12 cellular contexts compared by ENCODE assay signal in the genomic region with DNA sequence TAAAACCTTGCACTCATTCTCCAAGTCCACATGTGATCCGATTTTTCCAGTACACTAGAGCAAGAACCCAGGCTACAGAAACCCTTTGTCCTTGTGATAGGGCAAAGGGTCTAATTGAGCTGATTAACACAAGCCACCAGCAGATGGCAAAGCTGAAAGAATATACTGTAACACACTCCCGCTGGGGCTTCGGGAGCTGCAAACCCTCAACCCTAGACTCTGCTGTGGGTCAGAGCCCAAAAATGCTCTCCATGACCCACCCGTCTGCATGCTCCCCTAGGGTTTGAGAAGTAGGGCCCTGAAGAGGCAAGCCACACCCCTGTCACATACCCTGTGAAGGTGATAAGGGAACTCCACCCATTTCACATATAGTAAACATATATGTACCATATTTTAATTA. TPM values are rescaled to one million over a fixed set of nuclear protein-coding genes. Genes with fewer than 3 reads are reported as not detected.
A peak's percentile ranks its signal among the peaks of the same experiment; 100 is the strongest.
DNase-seq lines count a peak whose midpoint lies in the region; ATAC-seq and TF ChIP-seq lines count a peak whose summit lies in the region.
"Had no signal": no experiment of that assay in that cellular context is flagged by ENCODE, and none has a peak within 500 bp of the region (broad histone marks: within the 10 kb centered on the region; RNA-seq: fewer than 3 reads in every experiment).

No MANE protein-coding gene starts in this region.

- ATAC-seq in CD8-positive, alpha-beta T cell, result no peak
- no peak for ATAC-seq in HG03439 (IDR thresholded peaks at IDR 0.05; ENCODE audit: unreplicated experiment)
- ATAC-seq: body of pancreas had no signal

- peak overlapping the region; percentile 9 for H3K27ac Mint-ChIP-seq in CD8-positive, alpha-beta T cell
- H3K27ac Mint-ChIP-seq in immature natural killer cell (peak overlapping the region in 5 of 6 donors; percentile 31 to 77 (median 64)), osteocyte (ENCODE audit: unreplicated experiment) (no peak overlapping the region)
- H3K27ac Mint-ChIP-seq: activated CD4-positive, alpha-beta memory T cell treated with anti-CD3 and anti-CD28 coated beads, Interleukin-2, amount 10 ng/mL, durations not matched to agents 7 days and 5 days had no signal

- H3K27me3 Mint-ChIP-seq in CD8-positive, alpha-beta T cell (ENCODE audit: low read depth), result no peaks in the 10 kb centered on the region
- H3K27me3 Mint-ChIP-seq in immature natural killer cell (ENCODE audit: low read depth in 3 of 3), result no peaks in the 10 kb centered on the region
- H3K27me3 Mint-ChIP-seq in osteocyte (ENCODE audit: unreplicated experiment), result no peaks in the 10 kb centered on the region
- H3K27me3 Mint-ChIP-seq: activated CD4-positive, alpha-beta memory T cell treated with anti-CD3 and anti-CD28 coated beads, Interleukin-2, amount 10 ng/mL, durations not matched to agents 7 days and 5 days had no signal

- no peak overlapping the region for H3K27ac ChIP-seq in CD8-positive, alpha-beta T cell (ENCODE audit: low read depth, low read length)
- H3K27ac ChIP-seq in OCI-LY7 (ENCODE audit: low read depth, low read length, poor library complexity, severe bottlenecking), result no peak overlapping the region
- H3K27ac ChIP-seq: body of pancreas, epithelial cell of prostate had no signal

- H3K27me3 ChIP-seq in CD8-positive, alpha-beta T cell (ENCODE audit: insufficient read depth, low read length), result no peaks in the 10 kb centered on the region
- H3K27me3 ChIP-seq: body of pancreas had no signal

- no peaks in the 10 kb centered on the region for H3K9me3 ChIP-seq in CD8-positive, alpha-beta T cell (ENCODE audit: low read length)
- H3K9me3 ChIP-seq in OCI-LY7 (ENCODE audit: low read length), result 0 out of 2 replicates have a peak, but pooled peaks cover 11% of the 10 kb centered on the region

- peaks cover 13% of the 10 kb centered on the region for H3K4me1 Mint-ChIP-seq in CD8-positive, alpha-beta T cell (ENCODE audit: low read depth)
- H3K4me1 Mint-ChIP-seq in immature natural killer cell (peaks cover 23 to 27% of the 10 kb centered on the region in 2 donors), osteocyte (ENCODE audit: unreplicated experiment) (no peaks in the 10 kb centered on the region)

- no peak overlapping the region for H3K4me2 ChIP-seq in OCI-LY7 (ENCODE audit: low read length)

- H3K4me3 ChIP-seq in CD8-positive, alpha-beta T cell (ENCODE audit: low read depth, low read length), result no peak overlapping the region
- H3K4me3 ChIP-seq in OCI-LY7 (ENCODE audit: low read depth, low read length, poor library complexity, severe bottlenecking), result no peak overlapping the region
- H3K4me3 ChIP-seq: body of pancreas had no signal

- TF ChIP-seq CTCF in CD8-positive, alpha-beta T cell (IDR thresholded peaks at IDR 0.05), result no peak
- peak; percentile 3 for TF ChIP-seq CTCF in GM20000 (IDR thresholded peaks at IDR 0.05; ENCODE audit: extremely low read depth, missing control alignments)
- peak; percentile 27; the same call in 1 of the 2 replicates for TF ChIP-seq CTCF in OCI-LY7 (conservative IDR thresholded peaks at IDR 0.05; ENCODE audit: low read length)
- TF ChIP-seq CTCF in osteocyte (IDR thresholded peaks at IDR 0.05), result no peak

- no peak overlapping the region for H3K4me3 Mint-ChIP-seq in CD8-positive, alpha-beta T cell
- H3K4me3 Mint-ChIP-seq in immature natural killer cell, result peak overlapping the region in 1 of 5 donors; percentile 67
- no peak overlapping the region for H3K4me3 Mint-ChIP-seq in osteocyte (ENCODE audit: unreplicated experiment)
- H3K4me3 Mint-ChIP-seq: activated CD4-positive, alpha-beta memory T cell treated with anti-CD3 and anti-CD28 coated beads, Interleukin-2, amount 10 ng/mL, durations not matched to agents 7 days and 5 days had no signal

- BruUV-seq in OCI-LY7 (replicated peaks; lab: Mats Ljungman, UMichigan), result no TSS peak

- H3K4me1 ChIP-seq in CD8-positive, alpha-beta T cell (ENCODE audit: insufficient read depth, low read length), result peaks cover 17% of the 10 kb centered on the region
- H3K4me1 ChIP-seq in OCI-LY7 (ENCODE audit: insufficient read depth, low read length, poor library complexity, severe bottlenecking), result no peaks in the 10 kb centered on the region
- H3K4me1 ChIP-seq: body of pancreas had no signal

- no peak overlapping the region for H2AFZ ChIP-seq in OCI-LY7 (ENCODE audit: low read length)

- H3K79me2 ChIP-seq in OCI-LY7 (ENCODE audit: insufficient read depth, low read depth, low read length), result no peaks in the 10 kb centered on the region

- POLR2A ChIA-PET in CD8-positive, alpha-beta T cell (lab: Charles Lee), result interaction anchor here (0.6 kb wide), 1 partner anchor 33 kb away, joined by 5 read pairs; a partner anchor contains a TSS
- POLR2A ChIA-PET in OCI-LY7 (lab: Charles Lee), result interaction anchor here (0.6 kb wide), 1 partner anchor 360 kb away, joined by 4 read pairs; no protein-coding TSS in a partner anchor

- no peaks in the 10 kb centered on the region for H3K9me2 ChIP-seq in OCI-LY7 (ENCODE audit: insufficient read depth, low read length)

- no peaks in the 10 kb centered on the region for H3K36me3 ChIP-seq in CD8-positive, alpha-beta T cell (ENCODE audit: insufficient read depth, low read length)
- no peaks in the 10 kb centered on the region for H3K36me3 ChIP-seq in OCI-LY7 (ENCODE audit: insufficient read depth, low read length)

- no peaks in the 10 kb centered on the region for H4K20me1 ChIP-seq in OCI-LY7 (ENCODE audit: insufficient read depth, low read length)

- peaks cover 2% of the 10 kb centered on the region for H3K36me3 Mint-ChIP-seq in CD8-positive, alpha-beta T cell
- H3K36me3 Mint-ChIP-seq in immature natural killer cell (peaks cover 0 to 8% (median 6%) of the 10 kb centered on the region in 3 donors), osteocyte (ENCODE audit: unreplicated experiment) (no peaks in the 10 kb centered on the region)

- peaks cover 13% of the 10 kb centered on the region for H3K9me3 Mint-ChIP-seq in CD8-positive, alpha-beta T cell
- H3K9me3 Mint-ChIP-seq in immature natural killer cell (peaks cover 0 to 10% (median 0%) of the 10 kb centered on the region in 6 donors), osteocyte (ENCODE audit: unreplicated experiment) (peaks cover 8% of the 10 kb centered on the region)

- DNase-seq in CD8-positive, alpha-beta T cell, result peak in 1 of 7 experiments; percentile 50
- DNase-seq in GM20000 (ENCODE audit: low spot score) (no peak), OCI-LY7 (ENCODE audit: low spot score) (peak; percentile 9), immature natural killer cell (peak in 2 of 3 donors; percentile 15 to 36), osteocyte (ENCODE audit: extremely low spot score, unreplicated experiment) (no peak), NCI-H2196 (lab: John Stamatoyannopoulos, UW; ENCODE audit: unreplicated experiment) (no peak), SKM-1 (lab: John Stamatoyannopoulos, UW; ENCODE audit: unreplicated experiment) (no peak)
- DNase-seq: activated CD4-positive, alpha-beta memory T cell treated with anti-CD3 and anti-CD28 coated beads, Interleukin-2, amount 10 ng/mL, durations not matched to agents 7 days and 5 days; body of pancreas; NCI-H510A had no signal

- intact Hi-C loops in CD8-positive, alpha-beta T cell (cut with DNase I, micrococcal nuclease), result loop anchor here (1.0 to 2.0 kb wide), 4 partner anchors 15 to 83 kb away; a partner anchor contains a TSS
- intact Hi-C loops in OCI-LY7 (cut with micrococcal nuclease; ENCODE audit: unreplicated experiment), result no loop called here

- CTCF ChIA-PET in CD8-positive, alpha-beta T cell (lab: Charles Lee), result interaction anchor here (0.9 to 2.3 kb wide), 11 partner anchors 10 to 109 kb away, joined by 3 to 8 read pairs (median 4); no protein-coding TSS in a partner anchor
- CTCF ChIA-PET in OCI-LY7 (lab: Charles Lee; ENCODE audit: unreplicated experiment), result no interaction called here

RNA-seq across cellular contexts. Expression of a gene that starts 33.6 kb away (rescaled TPM):
- total RNA-seq in CD8-positive, alpha-beta T cell, result 10 to 100 TPM; 54.0 to 63.5 TPM
- total RNA-seq in OCI-LY7 (2014; rRNA removed; shearing (Covaris generic)), result 27.7 and 33.8 TPM in 2 replicates
- total RNA-seq in OCI-LY7 (2022) (33.5 and 38.4 TPM in 2 replicates), osteocyte (72.2 and 83.9 TPM in 2 replicates)
- 10 to 100 TPM in 1 of 3 donors, 1 to 10 TPM in 2; 4.6 to 17.2 (median 4.6) TPM for polyA plus RNA-seq in immature natural killer cell

Comparison
In these comparisons a context has a peak if more than half of its experiments do, and no peak if none do; other contexts are left out.
1. DNase-seq: peak in OCI-LY7 (single experiment) and immature natural killer cell (2 of 3); none in GM20000 (single experiment), osteocyte (single experiment), NCI-H2196 (single experiment) and SKM-1 (single experiment).
2. CTCF ChIP-seq: peak in GM20000 (single experiment) and OCI-LY7 (single experiment); none in CD8-positive, alpha-beta T cell (single experiment) and osteocyte (single experiment).